ENCODE assay signal across 8 cellular contexts in the genomic region with DNA sequence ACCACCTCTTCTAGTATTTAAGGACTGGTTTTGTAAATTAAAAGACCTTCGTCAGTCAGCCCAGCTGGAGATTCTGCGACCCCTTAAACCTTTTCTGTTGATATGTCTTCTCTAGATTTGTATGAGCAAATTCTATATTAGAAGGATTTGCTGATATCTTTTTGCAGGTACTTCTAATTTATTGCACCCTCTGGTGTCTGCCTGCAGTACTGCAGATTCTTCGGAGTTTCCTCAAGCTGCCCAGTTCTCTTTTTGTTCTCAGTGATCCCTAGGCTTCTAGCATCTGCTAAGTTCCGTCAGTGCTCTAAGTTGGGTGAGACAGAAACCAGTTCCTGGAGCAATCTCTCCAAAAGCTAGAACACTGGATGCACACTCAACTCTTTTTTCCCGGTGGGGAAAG.
A peak's percentile ranks its signal among the peaks of the same experiment; 100 is the strongest.
DNase-seq lines count a peak whose midpoint lies in the region; ATAC-seq and TF ChIP-seq lines count a peak whose summit lies in the region.

No MANE protein-coding gene starts in this region.

- H3K4me3 ChIP-seq in astrocyte of the cerebellum (ENCODE audit: low read depth, low read length): no peak overlapping the region

- ATAC-seq in GM19463 (IDR thresholded peaks at IDR 0.05; ENCODE audit: unreplicated experiment) (peak; percentile 76), HG03565 (IDR thresholded peaks at IDR 0.05; ENCODE audit: unreplicated experiment) (peak; percentile 80), HG03097 (IDR thresholded peaks at IDR 0.05; ENCODE audit: low FRiP score, unreplicated experiment) (no peak)

- DNase-seq in DMS53 (lab: John Stamatoyannopoulos, UW): peak; percentile 68
- peak; percentile 12 to 58 for DNase-seq in SHP77 (lab: John Stamatoyannopoulos, UW)
- DNase-seq in astrocyte of the cerebellum (ENCODE audit: low read depth): peak; percentile 53
- peak; percentile 50 for DNase-seq in iris pigment epithelial cell (ENCODE audit: low read depth)
- DNase-seq in stimulated activated CD4-positive, alpha-beta T cell treated with anti-CD3 and anti-CD28 coated beads, Interleukin-2, amount 100 ng/mL, for 24 hours: peak; percentile 42 to 52

- in situ Hi-C loops in astrocyte of the cerebellum (cut with HindIII; ENCODE audit: low sequenced_read_pairs): no loop called here

- peak; percentile 82 for TF ChIP-seq CTCF in astrocyte of the cerebellum (IDR thresholded peaks at IDR 0.05; ENCODE audit: low read depth, low read length, missing control alignments)
